ENCODE assay signal across 1 cellular context in genomic region chr11:73292481-73292880, GRCh38.
TF ChIP-seq lines count a peak whose summit lies in the region.

No MANE protein-coding gene starts in this region.

TF ChIP-seq in HepG2, 621 proteins besides CTCF, POLR2A, EP300 and RAD21:
- TF ChIP-seq ZNF543 (CRISPR knock-in tag; IDR thresholded peaks at IDR 0.05) (no peak), ZNF331 (CRISPR knock-in tag; IDR thresholded peaks at IDR 0.05) (no peak), NR2F2 (IDR thresholded peaks at IDR 0.05; ENCODE audit: borderline replicate concordance, low read depth) (no peak), ZNF138 (CRISPR knock-in tag; IDR thresholded peaks at IDR 0.05; ENCODE audit: low read depth) (no peak), DNMT1 (CRISPR knock-in tag; IDR thresholded peaks at IDR 0.05) (no peak), GFI1 (CRISPR knock-in tag; IDR thresholded peaks at IDR 0.05; ENCODE audit: borderline replicate concordance) (no peak), SRSF1 (optimal IDR thresholded peaks at IDR 0.05; ENCODE audit: low read depth, low read length) (no peak)
